In genomic region chr3:145882416-145882815, GRCh38 we compare ENCODE assay signal across 1 cellular context.
TF ChIP-seq lines count a peak whose summit lies in the region.

No MANE protein-coding gene starts in this region.

TF ChIP-seq in H1, 55 proteins besides CTCF, POLR2A, EP300 and RAD21 (continued from another document):
- TF ChIP-seq CHD7 (IDR thresholded peaks at IDR 0.05; ENCODE audit: insufficient replicate concordance, low read length): no peak
